ENCODE assay signal across 12 cellular contexts in the genomic region with DNA sequence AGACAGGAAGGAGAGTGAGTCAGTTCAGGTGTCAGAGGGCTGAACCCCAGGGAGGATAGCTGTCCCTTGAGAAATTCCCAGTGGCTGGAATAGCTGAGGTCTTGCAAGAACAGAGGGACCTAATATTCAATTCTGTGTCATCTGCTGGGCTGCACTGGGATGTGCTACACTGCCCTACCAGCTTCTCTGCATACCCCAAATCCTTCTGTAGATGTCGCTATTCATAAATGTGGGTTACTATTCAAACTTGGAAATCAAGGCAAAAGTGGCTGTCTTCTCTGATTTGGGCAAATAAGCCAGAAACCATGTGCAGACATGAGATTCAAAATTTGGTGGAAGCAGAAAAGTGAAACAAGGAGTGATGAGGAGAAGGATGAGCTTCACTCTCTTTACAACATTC. TPM values are rescaled to one million over a fixed set of nuclear protein-coding genes. Genes with fewer than 3 reads are reported as not detected.
A peak's percentile ranks its signal among the peaks of the same experiment; 100 is the strongest.
DNase-seq lines count a peak whose midpoint lies in the region; ATAC-seq and TF ChIP-seq lines count a peak whose summit lies in the region.
"Had no signal": no experiment of that assay in that cellular context is flagged by ENCODE, and none has a peak within 500 bp of the region (broad histone marks: within the 10 kb centered on the region; RNA-seq: fewer than 3 reads in every experiment).

No MANE protein-coding gene starts in this region.

- no peak overlapping the region for H3K56ac ChIP-seq in H9 (ENCODE audit: insufficient read length, low read depth, low read length)

- peaks cover 65% of the 10 kb centered on the region for H3K36me3 Mint-ChIP-seq in CD4-positive, CD25-positive, alpha-beta regulatory T cell
- H3K36me3 Mint-ChIP-seq in H9 (ENCODE audit: insufficient read depth in 1 of 3, low read depth in 3 of 3), result no peaks in the 10 kb centered on the region
- H3K36me3 Mint-ChIP-seq in activated CD4-positive, alpha-beta memory T cell treated with anti-CD3 and anti-CD28 coated beads, Interleukin-2, amount 10 ng/mL, durations not matched to agents 7 days and 5 days (ENCODE audit: low read depth), result peaks cover 93% of the 10 kb centered on the region

- TF ChIP-seq CTCF in H9 (conservative IDR thresholded peaks at IDR 0.05) (peak; percentile 52), foreskin keratinocyte (conservative IDR thresholded peaks at IDR 0.05) (peak; percentile 18)

- CTCF ChIA-PET in activated CD4-positive, alpha-beta memory T cell treated with anti-CD3 and anti-CD28 coated beads, Interleukin-2, amount 10 ng/mL, durations not matched to agents 7 days and 5 days (lab: Charles Lee), result interaction anchor here (1.0 to 2.5 kb wide), 7 partner anchors 15 to 233 kb away, joined by 3 to 12 read pairs (median 4); partner anchors contain the start of genes TEX48 and TNFSF8

- no peak overlapping the region for H2AK5ac ChIP-seq in H9 (ENCODE audit: insufficient read length, low read length)

- peak overlapping the region; percentile 6 to 44 (median 23) for H3K27ac Mint-ChIP-seq in CD4-positive, CD25-positive, alpha-beta regulatory T cell
- H3K27ac Mint-ChIP-seq in H9, result no peak overlapping the region
- H3K27ac Mint-ChIP-seq in activated CD4-positive, alpha-beta memory T cell treated with anti-CD3 and anti-CD28 coated beads, Interleukin-2, amount 10 ng/mL, durations not matched to agents 7 days and 5 days, result peak overlapping the region; percentile 62

- H3K4ac ChIP-seq in H9 (ENCODE audit: low read depth, low read length), result no peak overlapping the region

- H2AFZ ChIP-seq in H9 (ENCODE audit: low read length), result no peak overlapping the region

- no peaks in the 10 kb centered on the region for H3K9me3 Mint-ChIP-seq in CD4-positive, CD25-positive, alpha-beta regulatory T cell
- no peaks in the 10 kb centered on the region for H3K9me3 Mint-ChIP-seq in H9
- no peaks in the 10 kb centered on the region for H3K9me3 Mint-ChIP-seq in activated CD4-positive, alpha-beta memory T cell treated with anti-CD3 and anti-CD28 coated beads, Interleukin-2, amount 10 ng/mL, durations not matched to agents 7 days and 5 days

- H3K4me1 Mint-ChIP-seq in CD4-positive, CD25-positive, alpha-beta regulatory T cell, result peaks cover under 1 to 71% (median 47%) of the 10 kb centered on the region in 4 donors
- peaks cover 5 to 7% of the 10 kb centered on the region in 2 experiments; a peak in 2 of 4 replicates for H3K4me1 Mint-ChIP-seq in H9
- peaks cover 74% of the 10 kb centered on the region for H3K4me1 Mint-ChIP-seq in activated CD4-positive, alpha-beta memory T cell treated with anti-CD3 and anti-CD28 coated beads, Interleukin-2, amount 10 ng/mL, durations not matched to agents 7 days and 5 days

- no peak for DNase-seq in CD4-positive, CD25-positive, alpha-beta regulatory T cell
- DNase-seq in H9, result no peak
- no peak for DNase-seq in activated CD4-positive, alpha-beta memory T cell treated with anti-CD3 and anti-CD28 coated beads, Interleukin-2, amount 10 ng/mL, durations not matched to agents 7 days and 5 days
- no peak for DNase-seq in foreskin keratinocyte
- no peak for DNase-seq in HuH-7.5 (ENCODE audit: low spot score)
- no peak for DNase-seq in stimulated activated naive CD8-positive, alpha-beta T cell treated with anti-CD3 and anti-CD28 coated beads, Interleukin-15, Interleukin-2, amounts not matched to agents 100 U/mL and 50 U/mL, for 24 hours
- DNase-seq: effector CD4-positive, alpha-beta T cell; KBM-7; mucosa of descending colon; SHP77 treated with DMSO at 0.1 percent for 48 hours had no signal

- no peak overlapping the region for H3K4me3 Mint-ChIP-seq in CD4-positive, CD25-positive, alpha-beta regulatory T cell
- H3K4me3 Mint-ChIP-seq in H9, result no peak overlapping the region
- H3K4me3 Mint-ChIP-seq in activated CD4-positive, alpha-beta memory T cell treated with anti-CD3 and anti-CD28 coated beads, Interleukin-2, amount 10 ng/mL, durations not matched to agents 7 days and 5 days, result no peak overlapping the region

- H4K5ac ChIP-seq in H9 (ENCODE audit: insufficient read length, low read depth, low read length), result no peak overlapping the region

- no peak overlapping the region for H3K4me3 ChIP-seq in CD4-positive, CD25-positive, alpha-beta regulatory T cell (ENCODE audit: low read depth, low read length)
- H3K4me3 ChIP-seq: mucosa of descending colon had no signal

- no peaks in the 10 kb centered on the region for H3K27me3 Mint-ChIP-seq in CD4-positive, CD25-positive, alpha-beta regulatory T cell
- H3K27me3 Mint-ChIP-seq in H9 (ENCODE audit: low read depth), result peaks cover 96% of the 10 kb centered on the region
- no peaks in the 10 kb centered on the region for H3K27me3 Mint-ChIP-seq in activated CD4-positive, alpha-beta memory T cell treated with anti-CD3 and anti-CD28 coated beads, Interleukin-2, amount 10 ng/mL, durations not matched to agents 7 days and 5 days

- H3K27ac ChIP-seq in CD4-positive, CD25-positive, alpha-beta regulatory T cell (ENCODE audit: insufficient read depth, low read length, poor library complexity, severe bottlenecking), result no peak overlapping the region
- H3K27ac ChIP-seq in H9 (ENCODE audit: insufficient read length, low read depth, low read length) (no peak overlapping the region), foreskin keratinocyte (no peak overlapping the region)

- no peak overlapping the region for H4K91ac ChIP-seq in H9 (ENCODE audit: insufficient read length, low read depth, low read length)

- H4K20me1 ChIP-seq in H9 (ENCODE audit: control insufficient read depth, insufficient read depth, insufficient read length), result no peaks in the 10 kb centered on the region

- no CpG with 5 or more reads among the region's 1 CpG for WGBS in H9 (ENCODE audit: extremely low coverage, insufficient read length, low lambda C conversion rate)

- H4K8ac ChIP-seq in H9 (replicated peaks; ENCODE audit: insufficient read length, low read depth, low read length), result no peak overlapping the region

- H3K9me3 ChIP-seq in CD4-positive, CD25-positive, alpha-beta regulatory T cell (ENCODE audit: control insufficient read depth in 2 of 2, low read length in 2 of 2), result no peaks in the 10 kb centered on the region
- no peaks in the 10 kb centered on the region for H3K9me3 ChIP-seq in H9 (ENCODE audit: control insufficient read depth, low read depth, low read length)
- H3K9me3 ChIP-seq: mucosa of descending colon had no signal

- peaks cover 24% of the 10 kb centered on the region for H3K4me1 ChIP-seq in CD4-positive, CD25-positive, alpha-beta regulatory T cell (ENCODE audit: control insufficient read depth, insufficient read depth, low read length, poor library complexity, severe bottlenecking)
- H3K4me1 ChIP-seq in H9 (ENCODE audit: insufficient read depth, low read length) (no peaks in the 10 kb centered on the region), foreskin keratinocyte (no peaks in the 10 kb centered on the region)

- no peak overlapping the region for H3K18ac ChIP-seq in H9 (ENCODE audit: insufficient read length, low read depth, low read length)

- H2BK120ac ChIP-seq in H9 (ENCODE audit: low read depth, low read length, poor library complexity, severe bottlenecking), result no peak overlapping the region

- H3K14ac ChIP-seq in H9 (ENCODE audit: insufficient read depth, low read length), result no peak overlapping the region

- H3K36me3 ChIP-seq in CD4-positive, CD25-positive, alpha-beta regulatory T cell (ENCODE audit: control insufficient read depth, insufficient read depth, low read length), result peaks cover 50% of the 10 kb centered on the region

- no peak overlapping the region for H3K23ac ChIP-seq in H9 (ENCODE audit: insufficient read length, low read depth, low read length)

- H3K27me3 ChIP-seq in CD4-positive, CD25-positive, alpha-beta regulatory T cell (ENCODE audit: control insufficient read depth, insufficient read depth, low read length), result no peaks in the 10 kb centered on the region
- peaks cover 23% of the 10 kb centered on the region for H3K27me3 ChIP-seq in H9 (ENCODE audit: insufficient read depth, low read length)
- H3K27me3 ChIP-seq in foreskin keratinocyte, result peaks cover 3% of the 10 kb centered on the region

- H2BK15ac ChIP-seq in H9 (ENCODE audit: low read depth, low read length), result no peak overlapping the region

- POLR2A ChIA-PET in activated CD4-positive, alpha-beta memory T cell treated with anti-CD3 and anti-CD28 coated beads, Interleukin-2, amount 10 ng/mL, durations not matched to agents 7 days and 5 days (lab: Charles Lee), result interaction anchor here (1.0 to 21.7 kb wide), 6 partner anchors 8 to 179 kb away, joined by 3 to 373 read pairs (median 4); partner anchors contain the start of gene TNFSF8

- no peak for ATAC-seq in CD4-positive, CD25-positive, alpha-beta regulatory T cell (ENCODE audit: low read depth in 2 of 2)
- ATAC-seq in foreskin keratinocyte, result no peak
- no peak for ATAC-seq in stimulated activated naive CD8-positive, alpha-beta T cell treated with anti-CD3 and anti-CD28 coated beads, Interleukin-15, Interleukin-2, amounts not matched to agents 100 U/mL and 50 U/mL, for 24 hours
- no peak for ATAC-seq in HG03097 (IDR thresholded peaks at IDR 0.05; ENCODE audit: low FRiP score, unreplicated experiment)
- ATAC-seq in GM18520 (IDR thresholded peaks at IDR 0.05; ENCODE audit: unreplicated experiment), result no peak
- ATAC-seq: mucosa of descending colon had no signal

- no peak overlapping the region for H2BK12ac ChIP-seq in H9 (ENCODE audit: insufficient read length, low read depth, low read length)

- H3K79me1 ChIP-seq in H9 (ENCODE audit: insufficient read depth, low read depth, low read length, poor library complexity, severe bottlenecking), result no peaks in the 10 kb centered on the region

- no peak overlapping the region for H2BK20ac ChIP-seq in H9 (ENCODE audit: low read depth, low read length, poor library complexity, severe bottlenecking)

- H3K9ac ChIP-seq in H9 (ENCODE audit: extremely low read depth, insufficient read length, low read length), result no peak overlapping the region

- no peak overlapping the region for H3K4me2 ChIP-seq in H9 (ENCODE audit: insufficient read depth, insufficient read length, low read length)

- H3K23me2 ChIP-seq in H9 (ENCODE audit: insufficient read length, low read depth, low read length, poor library complexity, severe bottlenecking), result no peaks in the 10 kb centered on the region

- no peaks in the 10 kb centered on the region for H3K79me2 ChIP-seq in H9 (ENCODE audit: insufficient read depth, low read length)

- no peak overlapping the region for H2BK5ac ChIP-seq in H9 (ENCODE audit: insufficient read length, low read length)

- no peak overlapping the region for H3T11ph ChIP-seq in H9 (ENCODE audit: low read length)

RNA-seq across cellular contexts. Expression of gene TNFSF8, which starts 16.3 kb away (rescaled TPM):
- total RNA-seq in CD4-positive, CD25-positive, alpha-beta regulatory T cell, result 47.3 TPM
- polyA plus RNA-seq in CD4-positive, CD25-positive, alpha-beta regulatory T cell, result 10 to 100 TPM; 31.4 to 78.1 (median 50.7) TPM
- total RNA-seq in H9 (2021), result not detected in 2 replicates
- total RNA-seq in activated CD4-positive, alpha-beta memory T cell treated with anti-CD3 and anti-CD28 coated beads, Interleukin-2, amount 10 ng/mL, durations not matched to agents 7 days and 5 days, result 10 to 100 TPM; 34.6 to 34.8 TPM
- not detected in 2 replicates for total RNA-seq in foreskin keratinocyte
- polyA plus RNA-seq in foreskin keratinocyte, result not detected in 2 replicates

Comparison
In these comparisons a context has a peak if more than half of its experiments do, and no peak if none do; other contexts are left out.
1. H3K27ac Mint-ChIP-seq: peak in CD4-positive, CD25-positive, alpha-beta regulatory T cell (3 of 3) and activated CD4-positive, alpha-beta memory T cell treated with anti-CD3 and anti-CD28 coated beads, Interleukin-2, amount 10 ng/mL, durations not matched to agents 7 days and 5 days (single experiment); none in H9 (0 of 3).
2. RNA of gene TNFSF8, which starts 16.3 kb away (total RNA-seq): 47.3 TPM in CD4-positive, CD25-positive, alpha-beta regulatory T cell (single experiment) and 34.6 to 34.8 TPM in activated CD4-positive, alpha-beta memory T cell treated with anti-CD3 and anti-CD28 coated beads, Interleukin-2, amount 10 ng/mL, durations not matched to agents 7 days and 5 days; not detected in H9 and not detected in foreskin keratinocyte; every median in the first group is over 10 times any median in the second.